2 cellular contexts compared by ENCODE assay signal in genomic region chr5:109998208-109998607, GRCh38.
A peak's percentile ranks its signal among the peaks of the same experiment; 100 is the strongest.
TF ChIP-seq lines count a peak whose summit lies in the region.

No MANE protein-coding gene starts in this region.

TF ChIP-seq in GM23338, 12 proteins besides CTCF, POLR2A, EP300 and RAD21:
- no peak for TF ChIP-seq REST (IDR thresholded peaks at IDR 0.05; ENCODE audit: unreplicated experiment)
- TF ChIP-seq NANOG (IDR thresholded peaks at IDR 0.05; ENCODE audit: borderline replicate concordance) = peak; percentile 71; the same call in 1 of the 2 replicates
- TF ChIP-seq STAT1 (IDR thresholded peaks at IDR 0.05; ENCODE audit: unreplicated experiment) = no peak

TF ChIP-seq in WTC11, 78 proteins besides CTCF, POLR2A, EP300 and RAD21 (continued from another document):
- TF ChIP-seq FOXP4 (CRISPR knock-in tag; IDR thresholded peaks at IDR 0.05) (no peak), ZMAT4 (CRISPR knock-in tag; IDR thresholded peaks at IDR 0.05) (no peak), KAT7 (CRISPR knock-in tag; IDR thresholded peaks at IDR 0.05; ENCODE audit: borderline replicate concordance) (no peak), IRF2 (CRISPR knock-in tag; IDR thresholded peaks at IDR 0.05; ENCODE audit: borderline replicate concordance, low read depth) (no peak)
